ENCODE assay signal across 8 cellular contexts in genomic region chr3:168040624-168041208, GRCh38. TPM values are rescaled to one million over a fixed set of nuclear protein-coding genes. Genes with fewer than 3 reads are reported as not detected.
DNase-seq lines count a peak whose midpoint lies in the region; ATAC-seq, FAIRE-seq and TF ChIP-seq lines count a peak whose summit lies in the region.

No MANE protein-coding gene starts in this region.

- dilution Hi-C loops in keratinocyte (cut with MboI; ENCODE audit: extremely low pct_ligation_motif_present, low sequenced_read_pairs), result no loop called here

- H3K9ac ChIP-seq in keratinocyte (ENCODE audit: control insufficient read depth, extremely low read depth, insufficient read depth, low read length), result no peak overlapping the region

- no peak overlapping the region for H3K27ac ChIP-seq in keratinocyte (ENCODE audit: control insufficient read depth, insufficient read depth, low read length)
- no peak overlapping the region for H3K27ac ChIP-seq in uterus

- in situ Hi-C loops in Caki2 (cut with HindIII; ENCODE audit: low pct_unique_long_range_greater_than_20kb, low sequenced_read_pairs), result loop anchor here (25.0 kb wide), 1 partner anchor 97 kb away; no protein-coding TSS in a partner anchor

- peak; percentile 29 for DNase-seq in Caki2 (ENCODE audit: low read depth)
- DNase-seq in GM19239 (ENCODE audit: insufficient read length, low spot score), result no peak
- peak; percentile 40 for DNase-seq in NCI-H446 treated with DMSO at 0.1 percent for 48 hours (lab: John Stamatoyannopoulos, UW)
- DNase-seq in astrocyte of the hippocampus (ENCODE audit: low read depth, low spot score), result peak; percentile 70
- DNase-seq in keratinocyte (ENCODE audit: low read depth, low spot score), result no peak
- DNase-seq in uterus, result no peak

- H4K20me1 ChIP-seq in keratinocyte (ENCODE audit: control insufficient read depth, extremely low read depth, insufficient read depth, low read length), result no peaks in the 10 kb centered on the region

- H3K4me2 ChIP-seq in keratinocyte (ENCODE audit: control insufficient read depth, extremely low read depth, insufficient read depth, low read depth, low read length), result no peak overlapping the region

- no peaks in the 10 kb centered on the region for H3K9me3 ChIP-seq in keratinocyte (ENCODE audit: control insufficient read depth, low read depth, low read length)
- H3K9me3 ChIP-seq in uterus, result no peaks in the 10 kb centered on the region

- no peaks in the 10 kb centered on the region for H3K79me2 ChIP-seq in keratinocyte (ENCODE audit: control insufficient read depth, insufficient read depth, low read length)

- peak; percentile 59 to 66 (median 61) for TF ChIP-seq CTCF in keratinocyte (optimal IDR thresholded peaks at IDR 0.05 in 1 of 3, IDR thresholded peaks at IDR 0.05 in 1 of 3, conservative IDR thresholded peaks at IDR 0.05 in 1 of 3; ENCODE audit: extremely low read depth in 1 of 3, insufficient read depth in 2 of 3, low read length in 3 of 3)
- peak in 1 of 4 experiments; percentile 5 for TF ChIP-seq CTCF in uterus (IDR thresholded peaks at IDR 0.05)

- no peaks in the 10 kb centered on the region for H3K9me1 ChIP-seq in keratinocyte (ENCODE audit: control insufficient read depth, extremely low read depth, insufficient read depth, low read length)

- FAIRE-seq in GM19239 (lab: Jason Lieb, UNC) (peak; percentile 39), keratinocyte (lab: Jason Lieb, UNC) (peak; percentile 65)

- H3K27me3 ChIP-seq in keratinocyte (ENCODE audit: control insufficient read depth, extremely low read depth, insufficient read depth, low read length) (no peaks in the 10 kb centered on the region), uterus (no peaks in the 10 kb centered on the region)

- no peak for TF ChIP-seq POLR2A in uterus (IDR thresholded peaks at IDR 0.05)

- H3K4me3 ChIP-seq in keratinocyte (ENCODE audit: control insufficient read depth in 2 of 3, extremely low read depth in 1 of 3, insufficient read depth in 2 of 3, low read depth in 1 of 3, low read length in 3 of 3) (no peak overlapping the region), uterus (no peak overlapping the region)

- H3K4me1 ChIP-seq in keratinocyte (ENCODE audit: control insufficient read depth, extremely low read depth, insufficient read depth, low read length) (no peaks in the 10 kb centered on the region), uterus (no peaks in the 10 kb centered on the region)

- ATAC-seq in HG03196 (IDR thresholded peaks at IDR 0.05; ENCODE audit: unreplicated experiment), result peak; percentile 64
- no peak for ATAC-seq in HG02588 (IDR thresholded peaks at IDR 0.05; ENCODE audit: unreplicated experiment)

- no peak overlapping the region for H2AFZ ChIP-seq in keratinocyte (ENCODE audit: control insufficient read depth, low read length)

- intact Hi-C loops in uterus (cut with DNase I; ENCODE audit: low total_unique reads), result no loop called here

- H3K36me3 ChIP-seq in keratinocyte (ENCODE audit: control insufficient read depth in 2 of 2, extremely low read depth in 1 of 2, insufficient read depth in 2 of 2, low read length in 2 of 2) (peaks cover 0 to 1% of the 10 kb centered on the region in 2 experiments), uterus (no peaks in the 10 kb centered on the region)

RNA-seq across cellular contexts. Expression of gene GOLIM4, which starts 55.0 kb away (rescaled TPM):
- total RNA-seq in Caki2 (2014; rRNA removed; shearing (Covaris generic); ENCODE audit: low replicate concordance), result 18.2 and 22.4 TPM in 2 replicates
- 6.5 to 24.8 TPM (median 13.4 TPM) in 3 replicates for polyA plus RNA-seq in keratinocyte
- 45.2 TPM for polyA plus RNA-seq in keratinocyte (2011; ENCODE audit: low read depth)
- 8.8 and 9.4 TPM in 2 replicates for polyA plus RNA-seq in keratinocyte (2011; cell fraction: cytosol; rRNA removed)
- 23.1 and 28.8 TPM in 2 replicates for polyA plus RNA-seq in keratinocyte (2011; cell fraction: nucleus; rRNA removed)
- 6.8 and 26.7 TPM in 2 replicates for polyA plus RNA-seq in keratinocyte (2012; ENCODE audit: low replicate concordance)
- polyA minus RNA-seq in keratinocyte, result 7.5 to 17.7 TPM (median 14.8 TPM) in 3 replicates
- polyA minus RNA-seq in keratinocyte (2011; cell fraction: cytosol; rRNA and poly(A)+ RNA removed), result 13.2 TPM
- polyA minus RNA-seq in keratinocyte (2011; cell fraction: nucleus; rRNA and poly(A)+ RNA removed), result 13.8 and 27.1 TPM in 2 replicates
- total RNA-seq in uterus, result 10 to 100 TPM; 21.0 to 85.1 (median 29.7) TPM

Comparison
In these comparisons a context has a peak if more than half of its experiments do, and no peak if none do; other contexts are left out.
1. DNase-seq: peak in Caki2 (single experiment), NCI-H446 treated with DMSO at 0.1 percent for 48 hours (single experiment) and astrocyte of the hippocampus (single experiment); none in GM19239 (single experiment), keratinocyte (single experiment) and uterus (0 of 2).